ENCODE assay signal across 8 cellular contexts in the genomic region with DNA sequence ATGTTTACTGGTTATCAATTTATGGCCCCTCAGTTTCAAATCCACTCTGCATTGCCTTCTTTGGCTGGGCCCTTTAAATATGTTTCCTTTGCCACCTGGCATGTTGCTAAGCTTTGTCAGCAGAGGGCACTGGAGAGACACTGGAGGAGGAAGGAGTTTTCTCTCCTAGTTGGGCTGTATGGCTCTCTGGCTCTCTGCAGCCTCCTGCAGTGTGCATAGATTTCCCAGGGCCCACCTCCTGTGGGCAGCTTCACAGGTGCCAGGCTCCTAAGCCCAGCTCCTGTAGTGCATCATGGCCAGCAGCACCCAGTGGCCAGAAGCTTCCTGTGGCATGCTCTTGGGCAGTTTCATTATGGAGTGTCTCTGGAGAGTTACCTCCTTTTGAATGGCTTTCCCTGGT. TPM values are rescaled to one million over a fixed set of nuclear protein-coding genes. Genes with fewer than 3 reads are reported as not detected.
DNase-seq lines count a peak whose midpoint lies in the region; ATAC-seq and TF ChIP-seq lines count a peak whose summit lies in the region.

No MANE protein-coding gene starts in this region.

- H3K36me3 ChIP-seq in heart right ventricle: no peaks in the 10 kb centered on the region

- intact Hi-C loops in heart right ventricle (cut with DNase I): loop anchor here in 6 of 10 donors (5.0 to 10.0 kb wide), 4 partner anchors 516 to 711 kb away; no protein-coding TSS in a partner anchor

- H3K4me1 ChIP-seq in heart right ventricle: peaks cover 0 to 14% (median 11%) of the 10 kb centered on the region in 9 donors

- no peak overlapping the region for H3K27ac ChIP-seq in heart right ventricle

- POLR2A ChIA-PET in activated CD8-positive, alpha-beta T cell treated with anti-CD3 and anti-CD28 coated beads, Interleukin-2, amount 10 ng/mL, durations not matched to agents 7 days and 5 days (lab: Charles Lee): no interaction called here

- no peaks in the 10 kb centered on the region for H3K9me3 Mint-ChIP-seq in activated CD8-positive, alpha-beta T cell treated with anti-CD3 and anti-CD28 coated beads, Interleukin-2, amount 10 ng/mL, durations not matched to agents 7 days and 5 days (ENCODE audit: insufficient read depth)

- peaks cover 11% of the 10 kb centered on the region for H3K27me3 Mint-ChIP-seq in activated CD8-positive, alpha-beta T cell treated with anti-CD3 and anti-CD28 coated beads, Interleukin-2, amount 10 ng/mL, durations not matched to agents 7 days and 5 days (ENCODE audit: low read depth)

- TF ChIP-seq CTCF in heart right ventricle (IDR thresholded peaks at IDR 0.05): peak in 7 of 9 donors; percentile 42 to 63 (median 54)

- no peak overlapping the region for H3K4me3 ChIP-seq in heart right ventricle

- no peak overlapping the region for H3K27ac Mint-ChIP-seq in activated CD8-positive, alpha-beta T cell treated with anti-CD3 and anti-CD28 coated beads, Interleukin-2, amount 10 ng/mL, durations not matched to agents 7 days and 5 days

- CTCF ChIA-PET in activated CD8-positive, alpha-beta T cell treated with anti-CD3 and anti-CD28 coated beads, Interleukin-2, amount 10 ng/mL, durations not matched to agents 7 days and 5 days (lab: Charles Lee): interaction anchor here (0.7 to 4.8 kb wide), 14 partner anchors 9 to 721 kb away, joined by 3 to 56 read pairs (median 4); no protein-coding TSS in a partner anchor

- no peaks in the 10 kb centered on the region for H3K9me3 ChIP-seq in heart right ventricle

- ATAC-seq in GM21360 (IDR thresholded peaks at IDR 0.05; ENCODE audit: unreplicated experiment) (peak; percentile 65), heart right ventricle (peak in 4 of 8 donors; percentile 27 to 59 (median 43)), HG03108 (IDR thresholded peaks at IDR 0.05; ENCODE audit: unreplicated experiment) (no peak)
- peak; percentile 44 for ATAC-seq in activated CD8-positive, alpha-beta T cell treated with anti-CD3 and anti-CD28 coated beads, Interleukin-2, amount 10 ng/mL, durations not matched to agents 7 days and 5 days

- no peak overlapping the region for H3K4me3 Mint-ChIP-seq in activated CD8-positive, alpha-beta T cell treated with anti-CD3 and anti-CD28 coated beads, Interleukin-2, amount 10 ng/mL, durations not matched to agents 7 days and 5 days

- no peaks in the 10 kb centered on the region for H3K27me3 ChIP-seq in heart right ventricle

- peak; percentile 71 for DNase-seq in EH (ENCODE audit: low read depth)
- peak; percentile 55 for DNase-seq in HT1080 (ENCODE audit: low read depth)
- peak; percentile 74 for DNase-seq in NCI-H748 treated with DMSO at 0.1 percent for 48 hours (lab: John Stamatoyannopoulos, UW)
- DNase-seq in activated CD8-positive, alpha-beta T cell treated with anti-CD3 and anti-CD28 coated beads, Interleukin-2, amount 10 ng/mL, durations not matched to agents 7 days and 5 days: peak; percentile 69
- DNase-seq in heart right ventricle: peak in 1 of 2 donors; percentile 25
- DNase-seq in stimulated activated CD4-positive, alpha-beta T cell treated with anti-CD3 and anti-CD28 coated beads, Interleukin-15, amount 100 ng/mL, for 24 hours: peak; percentile 48

- peaks cover 16% of the 10 kb centered on the region for H3K4me1 Mint-ChIP-seq in activated CD8-positive, alpha-beta T cell treated with anti-CD3 and anti-CD28 coated beads, Interleukin-2, amount 10 ng/mL, durations not matched to agents 7 days and 5 days (ENCODE audit: low read depth)

- no peaks in the 10 kb centered on the region for H3K36me3 Mint-ChIP-seq in activated CD8-positive, alpha-beta T cell treated with anti-CD3 and anti-CD28 coated beads, Interleukin-2, amount 10 ng/mL, durations not matched to agents 7 days and 5 days (ENCODE audit: low read depth)

RNA-seq across cellular contexts. Expression of gene CAVIN4, which starts 23.3 kb away (rescaled TPM):
- 0.45 and 0.80 TPM in 2 replicates for total RNA-seq in HT1080 (2014; rRNA removed; shearing (Covaris generic))
- polyA plus RNA-seq in HT1080 (2015; cell fraction: cytosol; rRNA removed): 0.53 and 0.80 TPM in 2 replicates
- 1.6 and 1.9 TPM in 2 replicates for polyA plus RNA-seq in HT1080 (2015; cell fraction: nucleus; rRNA removed)
- total RNA-seq in activated CD8-positive, alpha-beta T cell treated with anti-CD3 and anti-CD28 coated beads, Interleukin-2, amount 10 ng/mL, durations not matched to agents 7 days and 5 days: under 1 TPM; 0.11 to 0.16 TPM
- 100 to 1,000 TPM in 1 of 10 donors, 10 to 100 TPM in 9; 24.3 to 132 (median 68.5) TPM for total RNA-seq in heart right ventricle
- 10 to 100 TPM; 13.0 to 15.2 TPM for polyA plus RNA-seq in heart right ventricle

Comparison
In these comparisons a context has a peak if more than half of its experiments do, and no peak if none do; other contexts are left out.
1. RNA of gene CAVIN4, which starts 23.3 kb away (total RNA-seq): 24.3 to 132 TPM in heart right ventricle; 0.45 to 0.80 TPM in HT1080 and 0.11 to 0.16 TPM in activated CD8-positive, alpha-beta T cell treated with anti-CD3 and anti-CD28 coated beads, Interleukin-2, amount 10 ng/mL, durations not matched to agents 7 days and 5 days; every median in the first group is over 10 times any median in the second.